8 cellular contexts compared by ENCODE assay signal in genomic region chr12:81668475-81668874, GRCh38.
A peak's percentile ranks its signal among the peaks of the same experiment; 100 is the strongest.
DNase-seq lines count a peak whose midpoint lies in the region; ATAC-seq and TF ChIP-seq lines count a peak whose summit lies in the region.

No MANE protein-coding gene starts in this region.

- H3K27ac Mint-ChIP-seq in glutamatergic neuron (ENCODE audit: unreplicated experiment): no peak overlapping the region

- H3K4me1 ChIP-seq in foreskin keratinocyte: no peaks in the 10 kb centered on the region

- H3K4me3 Mint-ChIP-seq in glutamatergic neuron (ENCODE audit: unreplicated experiment): no peak overlapping the region

- TF ChIP-seq CTCF in foreskin keratinocyte (conservative IDR thresholded peaks at IDR 0.05): no peak
- TF ChIP-seq CTCF in glutamatergic neuron (IDR thresholded peaks at IDR 0.05; ENCODE audit: partially characterized antibody, unreplicated experiment): no peak

- DNase-seq in NCI-H460 (ENCODE audit: extremely low read depth, low read depth) (peak; percentile 12), foreskin keratinocyte (peak; percentile 77 to 88), NCI-H1092 (lab: John Stamatoyannopoulos, UW) (no peak), NCI-H146 (lab: John Stamatoyannopoulos, UW) (no peak), glutamatergic neuron (no peak)

- H3K9me3 Mint-ChIP-seq in glutamatergic neuron (ENCODE audit: unreplicated experiment): peaks cover 2% of the 10 kb centered on the region

- H3K4me1 Mint-ChIP-seq in glutamatergic neuron (ENCODE audit: low read depth, unreplicated experiment): no peaks in the 10 kb centered on the region

- H3K36me3 Mint-ChIP-seq in glutamatergic neuron (ENCODE audit: unreplicated experiment): no peaks in the 10 kb centered on the region

- no peak overlapping the region for H3K27ac ChIP-seq in foreskin keratinocyte

- H3K27me3 Mint-ChIP-seq in glutamatergic neuron (ENCODE audit: unreplicated experiment): no peaks in the 10 kb centered on the region

- ATAC-seq in GM18861 (IDR thresholded peaks at IDR 0.05; ENCODE audit: unreplicated experiment) (peak; percentile 92), HG02623 (IDR thresholded peaks at IDR 0.05; ENCODE audit: unreplicated experiment) (peak; percentile 96), foreskin keratinocyte (peak; percentile 98), GM21447 (IDR thresholded peaks at IDR 0.05; ENCODE audit: unreplicated experiment) (no peak)

- H3K27me3 ChIP-seq in foreskin keratinocyte: no peaks in the 10 kb centered on the region

Comparison
In these comparisons a context has a peak if more than half of its experiments do, and no peak if none do; other contexts are left out.
1. DNase-seq: peak in NCI-H460 (single experiment) and foreskin keratinocyte (2 of 2); none in NCI-H1092 (single experiment), NCI-H146 (single experiment) and glutamatergic neuron (single experiment).